In genomic region chrX:40146471-40147398, GRCh38 we compare ENCODE assay signal across 8 cellular contexts. TPM values are rescaled to one million over a fixed set of nuclear protein-coding genes. Genes with fewer than 3 reads are reported as not detected.
DNase-seq lines count a peak whose midpoint lies in the region; ATAC-seq, FAIRE-seq and TF ChIP-seq lines count a peak whose summit lies in the region.

No MANE protein-coding gene starts in this region.

- H3K9ac ChIP-seq in GM12878 (ENCODE audit: control insufficient read depth, insufficient read depth, low read length) (no peak overlapping the region), smooth muscle cell (ENCODE audit: low read depth) (no peak overlapping the region)

- H3K36me3 ChIP-seq in DOHH2 (ENCODE audit: control insufficient read depth, low read length) = no peaks in the 10 kb centered on the region
- H3K36me3 ChIP-seq in GM12878 (ENCODE audit: control insufficient read depth in 2 of 2, insufficient read depth in 2 of 2, low read length in 1 of 2) = no peaks in the 10 kb centered on the region
- H3K36me3 ChIP-seq in smooth muscle cell (ENCODE audit: low read depth) = no peaks in the 10 kb centered on the region

- intact Hi-C loops in GM12878 (cut with micrococcal nuclease; ENCODE audit: unreplicated experiment) = no loop called here

- H3K27me3 ChIP-seq in DOHH2 (ENCODE audit: control insufficient read depth, low read length) (0 out of 2 replicates have a peak, but pooled peaks cover 2% of the 10 kb centered on the region), GM12878 (replicated peaks in 1 of 2; ENCODE audit: control insufficient read depth in 2 of 2, insufficient read depth in 2 of 2, low read length in 1 of 2) (no peaks in the 10 kb centered on the region; a peak in 1 of 4 replicates), smooth muscle cell (ENCODE audit: low read depth) (peaks cover 62% of the 10 kb centered on the region)

- H2AFZ ChIP-seq in GM12878 (ENCODE audit: control insufficient read depth, low read depth, low read length) = no peak overlapping the region
- peak overlapping the region; percentile 65 for H2AFZ ChIP-seq in smooth muscle cell (ENCODE audit: low read depth)

- CTCF ChIA-PET in GM12878 (lab: Yijun Ruan, JAX) = no interaction called here

- RAD21 ChIA-PET in GM12878 (lab: Charles Lee; ENCODE audit: unreplicated experiment) = no interaction called here

- H3K9me2 ChIP-seq in DOHH2 (replicated peaks; ENCODE audit: control insufficient read depth, low read length) = no peaks in the 10 kb centered on the region

- peak; percentile 62 for DNase-seq in M059J (ENCODE audit: low read depth)
- no peak for DNase-seq in GM12878 (ENCODE audit: low read depth, low spot score)
- DNase-seq in immature natural killer cell = no peak
- no peak for DNase-seq in smooth muscle cell (lab: John Stamatoyannopoulos, UW; ENCODE audit: unreplicated experiment)
- no peak for DNase-seq in urothelium cell line (ENCODE audit: low spot score)
- DNase-seq in occipital lobe (lab: John Stamatoyannopoulos, UW) = no peak

- peak; percentile 27; the same call in 2 of the 3 replicates for ATAC-seq in GM12878
- ATAC-seq in HG03039 (IDR thresholded peaks at IDR 0.05; ENCODE audit: unreplicated experiment) = no peak

- no peak for TF ChIP-seq RAD21 in GM12878 (IDR thresholded peaks at IDR 0.05; ENCODE audit: insufficient read depth, low read depth, low read length)

- H3K9me3 Mint-ChIP-seq in immature natural killer cell = no peaks in the 10 kb centered on the region

- H3K4me2 ChIP-seq in DOHH2 (ENCODE audit: low read length) (peak overlapping the region; percentile 41), GM12878 (ENCODE audit: control insufficient read depth, insufficient read depth) (peak overlapping the region; percentile 48), smooth muscle cell (peak overlapping the region; percentile 93)

- H3F3A ChIP-seq in DOHH2 (ENCODE audit: control insufficient read depth, insufficient read depth) (0 out of 2 replicates have a peak, but pooled peaks cover 3% of the 10 kb centered on the region), smooth muscle cell (ENCODE audit: low read depth) (peaks cover 10% of the 10 kb centered on the region)

- 41% methylated on average over 57 of the region's 76 CpGs for WGBS in GM12878 (ENCODE audit: insufficient coverage, insufficient replicate concordance, low lambda C conversion rate, missing lambda C conversion rate)
- 18% methylated on average over 51 of the region's 76 CpGs for WGBS in smooth muscle cell (ENCODE audit: low lambda C conversion rate)

- no peak overlapping the region for H3K27ac ChIP-seq in DOHH2 (ENCODE audit: low read depth, low read length)
- no peak overlapping the region for H3K27ac ChIP-seq in GM12878 (ENCODE audit: control insufficient read depth, insufficient read depth)
- H3K27ac ChIP-seq in smooth muscle cell (ENCODE audit: low read depth) = no peak overlapping the region

- TF ChIP-seq CTCF in DOHH2 (IDR thresholded peaks at IDR 0.05; ENCODE audit: low read depth, low read length, poor library complexity, severe bottlenecking) = no peak
- no peak for TF ChIP-seq CTCF in GM12878 (IDR thresholded peaks at IDR 0.05 in 2 of 3, conservative IDR thresholded peaks at IDR 0.05 in 1 of 3; ENCODE audit: control insufficient read depth in 2 of 3, extremely low read depth in 1 of 3, insufficient read depth in 1 of 3, low read depth in 3 of 3, low read length in 3 of 3)
- TF ChIP-seq CTCF in smooth muscle cell (IDR thresholded peaks at IDR 0.05; ENCODE audit: borderline replicate concordance, insufficient read depth, poor library complexity, severe bottlenecking) = no peak

- H3K9me3 ChIP-seq in DOHH2 (ENCODE audit: control insufficient read depth, insufficient read depth, low read length) = no peaks in the 10 kb centered on the region
- H3K9me3 ChIP-seq in GM12878 (replicated peaks; ENCODE audit: control insufficient read depth, insufficient read depth, low read length) = peaks cover 3% of the 10 kb centered on the region; the same call in 1 of the 3 replicates
- H3K9me3 ChIP-seq in smooth muscle cell (replicated peaks; ENCODE audit: low read depth) = no peaks in the 10 kb centered on the region

- TF ChIP-seq POLR2A in GM12878 (IDR thresholded peaks at IDR 0.05; ENCODE audit: low read depth, low read length) = no peak

- H3K4me1 ChIP-seq in DOHH2 (ENCODE audit: control insufficient read depth, low read length) (peaks cover 47% of the 10 kb centered on the region), GM12878 (ENCODE audit: control insufficient read depth, insufficient read depth, low read length) (peaks cover 9% of the 10 kb centered on the region), smooth muscle cell (ENCODE audit: low read depth) (peaks cover 33% of the 10 kb centered on the region)

- TF ChIP-seq EP300 in GM12878 (IDR thresholded peaks at IDR 0.05; ENCODE audit: borderline replicate concordance in 1 of 2, control insufficient read depth in 1 of 2, low read depth in 2 of 2, low read length in 2 of 2) = no peak

- H3K4me3 ChIP-seq in DOHH2 (ENCODE audit: low read length) = no peak overlapping the region
- H3K4me3 ChIP-seq in GM12878 = no peak overlapping the region
- H3K4me3 ChIP-seq in smooth muscle cell = peak overlapping the region; percentile 67

- H3K79me2 ChIP-seq in DOHH2 (ENCODE audit: control insufficient read depth, low read length) (no peaks in the 10 kb centered on the region), GM12878 (ENCODE audit: control insufficient read depth, insufficient read depth, low read length) (no peaks in the 10 kb centered on the region), smooth muscle cell (ENCODE audit: low read depth) (no peaks in the 10 kb centered on the region)

- H3K36me3 Mint-ChIP-seq in immature natural killer cell = no peaks in the 10 kb centered on the region

- SMC1A ChIA-PET in GM12878 (lab: Charles Lee; ENCODE audit: uncharacterized antibody, unreplicated experiment) = no interaction called here

- H3K27ac Mint-ChIP-seq in immature natural killer cell = no peak overlapping the region

- H3K4me3 Mint-ChIP-seq in immature natural killer cell = peak overlapping the region; percentile 45 to 64 (median 59)

- peaks cover 12 to 22% of the 10 kb centered on the region in 2 donors for H3K4me1 Mint-ChIP-seq in immature natural killer cell

- H3K27me3 Mint-ChIP-seq in immature natural killer cell (ENCODE audit: low read depth in 3 of 3) = peaks cover 7 to 22% (median 21%) of the 10 kb centered on the region in 3 donors

- POLR2A ChIA-PET in GM12878 (lab: Charles Lee) = no interaction called here

- BruUV-seq in GM12878 (replicated peaks; lab: Mats Ljungman, UMichigan) = no TSS peak

- H4K20me1 ChIP-seq in DOHH2 (ENCODE audit: control insufficient read depth, insufficient read depth, low read depth, low read length) (no peaks in the 10 kb centered on the region), GM12878 (ENCODE audit: control insufficient read depth, insufficient read depth) (no peaks in the 10 kb centered on the region; the same call in 1 of the 2 replicates), smooth muscle cell (ENCODE audit: low read depth) (peaks cover 18% of the 10 kb centered on the region)

- in situ Hi-C loops in GM12878 (cut with MboI) = no loop called here

- no peak for FAIRE-seq in GM12878 (lab: Jason Lieb, UNC)
- FAIRE-seq in urothelium cell line (lab: Jason Lieb, UNC) = no peak

TF ChIP-seq in GM12878, 131 proteins besides CTCF, POLR2A, EP300 and RAD21 (continues in another document):
- no peak for TF ChIP-seq STAT1 (conservative IDR thresholded peaks at IDR 0.05)
- TF ChIP-seq SIX5 (IDR thresholded peaks at IDR 0.05; ENCODE audit: low read depth, low read length, severe bottlenecking) = no peak

RNA-seq across cellular contexts. Expression of gene BCOR, which starts 49.0 kb away (rescaled TPM):
- 35.5 and 50.6 TPM in 2 replicates for total RNA-seq in M059J (2014; rRNA removed; shearing (Covaris generic))
- total RNA-seq in GM12878 (2013; cell fraction: nucleolus; rRNA removed) = 8.7 and 10.9 TPM in 2 replicates
- total RNA-seq in GM12878 (2014; rRNA removed) = 9.9 and 12.8 TPM in 2 replicates
- total RNA-seq in GM12878 (2014; rRNA removed; fragmentation: Illumina TruSeq; extraction: Trizol) = 7.0 and 7.3 TPM in 2 replicates
- total RNA-seq in GM12878 (2021) = 16.4 and 17.5 TPM in 2 replicates
- 9.8 TPM for polyA plus RNA-seq in GM12878 (2011; ENCODE audit: low read depth)
- polyA plus RNA-seq in GM12878 (2011; rRNA removed) = 7.5 and 8.0 TPM in 2 replicates
- 6.9 and 11.2 TPM in 2 replicates for polyA plus RNA-seq in GM12878 (2011; cell fraction: cytosol; rRNA removed)
- 22.9 and 32.6 TPM in 2 replicates for polyA plus RNA-seq in GM12878 (2011; cell fraction: nucleus; rRNA removed)
- 12.0 and 13.5 TPM in 2 replicates for polyA plus RNA-seq in GM12878 (2012)
- 14.6 and 14.8 TPM in 2 replicates for polyA plus RNA-seq in GM12878 (2014; fragmentation: Illumina TruSeq; extraction: Trizol)
- 1 to 10 TPM; 5.1 to 8.0 TPM for polyA plus RNA-seq in GM12878 (2014; fragmentation: Nextera tagmentation; extraction: Ambion mirVana)
- 9.6 and 10.0 TPM in 2 replicates for polyA plus RNA-seq in GM12878 (2014; rRNA removed)
- polyA plus RNA-seq in GM12878 (2016; fragmentation: Nextera tagmentation; extraction: Ambion mirVana) = 10 to 100 TPM; 10.1 to 10.9 TPM
- 8.6 and 10.0 TPM in 2 replicates for polyA minus RNA-seq in GM12878 (2011; rRNA and poly(A)+ RNA removed)
- 8.4 and 9.4 TPM in 2 replicates for polyA minus RNA-seq in GM12878 (2011; cell fraction: cytosol; rRNA and poly(A)+ RNA removed)
- polyA minus RNA-seq in GM12878 (2011; cell fraction: nucleus; rRNA and poly(A)+ RNA removed) = 7.9 and 12.2 TPM in 2 replicates
- 1 to 10 TPM in 2 of 3 donors, not detected in 1; 3.4 to 7.2 TPM for polyA plus RNA-seq in immature natural killer cell
- total RNA-seq in smooth muscle cell = 28.0 and 28.5 TPM in 2 replicates
- 13.1 and 19.5 TPM in 2 replicates for polyA plus RNA-seq in smooth muscle cell
- total RNA-seq in occipital lobe = 26.0 TPM

Comparison
In these comparisons a context has a peak if more than half of its experiments do, and no peak if none do; other contexts are left out.
1. H3K4me2 ChIP-seq: peak in every context shown above with its lines; median percentile 93 in smooth muscle cell; 48 in GM12878; 41 in DOHH2.